In genomic region chr6:122609881-122610689, GRCh38 we compare ENCODE assay signal across 8 cellular contexts. TPM values are rescaled to one million over a fixed set of nuclear protein-coding genes. Genes with fewer than 3 reads are reported as not detected.
DNase-seq lines count a peak whose midpoint lies in the region; ATAC-seq and TF ChIP-seq lines count a peak whose summit lies in the region.

PKIB (plus strand) TSS chr6:122610405; CDS start chr6:122717795, 107,390 bp downstream.

- H3K9me2 ChIP-seq in OCI-LY1 (ENCODE audit: low read depth, low read length) = no peaks in the 10 kb centered on the region

- no peaks in the 10 kb centered on the region for H4K20me1 ChIP-seq in OCI-LY1 (ENCODE audit: insufficient read depth, low read length)

- no peaks in the 10 kb centered on the region for H3K36me3 Mint-ChIP-seq in natural killer cell

- H3K27me3 ChIP-seq in HUES6 (ENCODE audit: control insufficient read depth, insufficient read depth, low read length) (peaks cover 38% of the 10 kb centered on the region), OCI-LY1 (ENCODE audit: insufficient read depth, low read length) (no peaks in the 10 kb centered on the region; the same call in 1 of the 2 replicates), thymus (ENCODE audit: control insufficient read depth, insufficient read depth) (peaks cover 12% of the 10 kb centered on the region)

- WGBS in thymus = 1% methylated on average over 66 of the region's 66 CpGs

- intact Hi-C loops in natural killer cell (cut with micrococcal nuclease) = no loop called here

- H3K36me3 ChIP-seq in HUES6 (ENCODE audit: control insufficient read depth, insufficient read depth, low read length) (peaks cover 3% of the 10 kb centered on the region; the same call in 1 of the 2 replicates), OCI-LY1 (ENCODE audit: insufficient read depth, low read length) (no peaks in the 10 kb centered on the region), thymus (ENCODE audit: control insufficient read depth, insufficient read depth) (no peaks in the 10 kb centered on the region)

- H3K9me3 Mint-ChIP-seq in natural killer cell = peaks cover 2 to 3% of the 10 kb centered on the region in 2 donors

- peaks cover 10% of the 10 kb centered on the region; the same call in 1 of the 2 replicates for H3K4me1 ChIP-seq in HUES6 (ENCODE audit: control insufficient read depth, insufficient read depth, low read length)
- no peaks in the 10 kb centered on the region for H3K4me1 ChIP-seq in OCI-LY1 (ENCODE audit: insufficient read depth, low read length, severe bottlenecking)
- H3K4me1 ChIP-seq in thymus (ENCODE audit: control insufficient read depth, insufficient read depth, low read length) = no peaks in the 10 kb centered on the region

- H3K79me2 ChIP-seq in OCI-LY1 (ENCODE audit: insufficient read depth, low read length) = no peaks in the 10 kb centered on the region

- H3K27ac ChIP-seq in HUES6 (ENCODE audit: low read depth, low read length) = no peak within 1 kb of the TSS
- H3K27ac ChIP-seq in OCI-LY1 (ENCODE audit: low read depth, low read length, poor library complexity, severe bottlenecking) = no peak within 1 kb of the TSS
- no peak within 1 kb of the TSS for H3K27ac ChIP-seq in thymus (ENCODE audit: low read depth)

- no peaks in the 10 kb centered on the region for H3K9me3 ChIP-seq in HUES6 (ENCODE audit: control insufficient read depth, insufficient read depth, low read depth, low read length)
- no peaks in the 10 kb centered on the region for H3K9me3 ChIP-seq in OCI-LY1 (ENCODE audit: low read length)
- H3K9me3 ChIP-seq in thymus (ENCODE audit: control insufficient read depth) = no peaks in the 10 kb centered on the region

- H3K27ac Mint-ChIP-seq in natural killer cell = peak within 1 kb of the TSS in 1 of 2 donors; percentile 39

- peak within 1 kb of the TSS; percentile 90 for H3K4me3 Mint-ChIP-seq in natural killer cell

- TF ChIP-seq CTCF in OCI-LY1 (IDR thresholded peaks at IDR 0.05; ENCODE audit: low read length) = no peak
- TF ChIP-seq CTCF in foreskin fibroblast (IDR thresholded peaks at IDR 0.05; ENCODE audit: low read depth, low read length) = peak; percentile 17
- TF ChIP-seq CTCF in natural killer cell (IDR thresholded peaks at IDR 0.05) = no peak

- H3F3A ChIP-seq in OCI-LY1 (ENCODE audit: insufficient read depth, low read length) = no peaks in the 10 kb centered on the region

- peak; percentile 93 for DNase-seq in DMS53 (lab: John Stamatoyannopoulos, UW)
- DNase-seq in activated T-helper 9 cell treated with anti-CD3 and anti-CD28 coated beads, Interleukin-2, amount 50 U/mL, for 16 hours (ENCODE audit: low read depth) = peak; percentile 11
- DNase-seq in foreskin fibroblast = peak; percentile 55 to 83
- DNase-seq in natural killer cell = no peak

- H2AFZ ChIP-seq in OCI-LY1 (ENCODE audit: low read length) = no peak within 1 kb of the TSS

- H3K4me1 Mint-ChIP-seq in natural killer cell = peaks cover 12 to 18% of the 10 kb centered on the region in 2 donors

- H3K4me2 ChIP-seq in OCI-LY1 (ENCODE audit: low read length) = peak within 1 kb of the TSS; percentile 19; the same call in 1 of the 2 replicates

- H3K27me3 Mint-ChIP-seq in natural killer cell (ENCODE audit: low read depth in 2 of 2) = peaks cover 2 to 16% of the 10 kb centered on the region in 2 donors

- H3K9ac ChIP-seq in HUES6 (ENCODE audit: low read length) = peak within 1 kb of the TSS; percentile 58
- H3K9ac ChIP-seq in OCI-LY1 (ENCODE audit: low read length) = no peak within 1 kb of the TSS

- ATAC-seq in GM21576 (IDR thresholded peaks at IDR 0.05; ENCODE audit: unreplicated experiment) (peak; percentile 93), natural killer cell (peak; percentile 70 to 88 (median 76))

- H3K4me3 ChIP-seq in HUES6 (ENCODE audit: low read depth, low read length) = peak within 1 kb of the TSS; percentile 76
- no peak within 1 kb of the TSS for H3K4me3 ChIP-seq in OCI-LY1 (ENCODE audit: low read depth, low read length, poor library complexity, severe bottlenecking)
- peak within 1 kb of the TSS; percentile 51 to 64 for H3K4me3 ChIP-seq in foreskin fibroblast (ENCODE audit: low read depth in 1 of 2, low read length in 2 of 2)
- H3K4me3 ChIP-seq in thymus (ENCODE audit: low read length) = peak within 1 kb of the TSS; percentile 22

RNA-seq across cellular contexts. Expression of gene PKIB, which starts in this region (rescaled TPM):
- under 1 TPM in 1 of 3 donors, not detected in 2; 0.95 TPM for total RNA-seq in natural killer cell
- 7.0 TPM for polyA plus RNA-seq in thymus

Comparison
In these comparisons a context has a peak if more than half of its experiments do, and no peak if none do; other contexts are left out.
1. Peak in ATAC-seq in natural killer cell; RNA of the gene not detected or under 1 TPM.